In the genomic region with DNA sequence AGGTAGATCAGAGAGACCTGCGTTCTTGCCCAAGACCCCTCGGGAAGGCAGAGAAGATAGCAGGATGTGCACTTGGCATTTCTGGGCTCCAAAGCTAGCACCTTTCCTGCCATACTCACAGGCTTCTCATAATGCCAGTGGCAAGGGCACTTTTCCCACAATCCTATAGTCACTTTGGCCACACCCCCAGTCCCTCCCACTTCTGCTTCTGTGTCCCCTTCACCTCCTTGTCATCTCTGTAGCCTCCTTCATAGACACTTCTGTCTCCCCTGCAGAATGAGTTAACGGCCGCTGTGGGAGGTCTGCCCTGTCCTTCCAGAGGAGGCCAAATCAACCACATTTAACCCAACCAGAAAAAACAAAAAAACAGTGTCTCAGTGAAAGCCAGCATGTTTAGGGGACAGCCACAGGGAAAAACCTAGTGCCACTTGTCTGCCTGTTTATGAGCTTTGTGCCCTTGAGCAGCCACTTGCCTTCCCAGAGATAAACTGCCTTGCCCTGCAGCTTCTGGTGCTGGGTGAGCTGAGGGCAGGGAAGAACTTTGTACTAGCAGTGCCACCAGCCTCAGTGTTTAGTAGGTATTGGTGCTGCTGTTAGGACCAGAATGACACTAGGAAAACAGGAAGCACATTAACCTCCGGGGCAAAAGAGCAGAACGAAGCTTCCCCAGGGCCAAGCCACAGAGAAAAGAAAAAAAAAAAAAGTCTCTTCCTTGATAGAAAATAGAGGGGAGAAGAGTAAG, we compare ENCODE assay signal across 9 cellular contexts.
A peak's percentile ranks its signal among the peaks of the same experiment; 100 is the strongest.
DNase-seq lines count a peak whose midpoint lies in the region; ATAC-seq, FAIRE-seq and TF ChIP-seq lines count a peak whose summit lies in the region.
"Had no signal": no experiment of that assay in that cellular context is flagged by ENCODE, and none has a peak within 500 bp of the region (broad histone marks: within the 10 kb centered on the region; RNA-seq: fewer than 3 reads in every experiment).

No MANE protein-coding gene starts in this region.

- intact Hi-C loops in CD4-positive, alpha-beta T cell (cut with DNase I, micrococcal nuclease): no loop called here

- H3K9me3 Mint-ChIP-seq in CD4-positive, alpha-beta T cell: no peaks in the 10 kb centered on the region

- no peak for TF ChIP-seq POLR2A in GM12892 (IDR thresholded peaks at IDR 0.05; ENCODE audit: low read depth, low read length)

- H3K4me3 Mint-ChIP-seq in CD4-positive, alpha-beta T cell: peak overlapping the region; percentile 2
- H3K4me3 Mint-ChIP-seq: effector memory CD8-positive, alpha-beta T cell had no signal

- H3K27me3 ChIP-seq in CD4-positive, alpha-beta T cell (ENCODE audit: control insufficient read depth, insufficient read depth, low read length): no peaks in the 10 kb centered on the region

- H3K36me3 Mint-ChIP-seq in CD4-positive, alpha-beta T cell (ENCODE audit: low read depth): no peaks in the 10 kb centered on the region

- CTCF ChIA-PET in CD4-positive, alpha-beta T cell (lab: Charles Lee): no interaction called here

- H3K4me1 Mint-ChIP-seq in CD4-positive, alpha-beta T cell (ENCODE audit: low read depth): peaks cover 45% of the 10 kb centered on the region

- ATAC-seq in CD4-positive, alpha-beta T cell (ENCODE audit: poor library complexity): no peak
- no peak for ATAC-seq in HG03196 (IDR thresholded peaks at IDR 0.05; ENCODE audit: unreplicated experiment)
- no peak for ATAC-seq in GM19467 (IDR thresholded peaks at IDR 0.05; ENCODE audit: unreplicated experiment)
- ATAC-seq: effector memory CD8-positive, alpha-beta T cell had no signal

- no peaks in the 10 kb centered on the region for H3K9me3 ChIP-seq in CD4-positive, alpha-beta T cell (ENCODE audit: control insufficient read depth, low read length)

- peak; percentile 62 for FAIRE-seq in GM12892 (lab: Jason Lieb, UNC)

- TF ChIP-seq CTCF in CD4-positive, alpha-beta T cell (IDR thresholded peaks at IDR 0.05): no peak

- no peak overlapping the region for H3K27ac ChIP-seq in CD4-positive, alpha-beta T cell (ENCODE audit: low read depth, low read length)

- H3K27ac Mint-ChIP-seq in CD4-positive, alpha-beta T cell: peak overlapping the region; percentile 80

- POLR2A ChIA-PET in CD4-positive, alpha-beta T cell (lab: Charles Lee): no interaction called here

- no peaks in the 10 kb centered on the region for H3K27me3 Mint-ChIP-seq in CD4-positive, alpha-beta T cell
- H3K27me3 Mint-ChIP-seq: effector memory CD8-positive, alpha-beta T cell had no signal

- no peak for DNase-seq in CD4-positive, alpha-beta T cell
- DNase-seq in GM12892 (ENCODE audit: insufficient read length) (no peak), OCI-M1 (lab: John Stamatoyannopoulos, UW) (peak; percentile 1), left kidney (ENCODE audit: low read depth, low spot score) (peak; percentile 49), COR-L47 (lab: John Stamatoyannopoulos, UW) (no peak)
- DNase-seq: effector memory CD8-positive, alpha-beta T cell; H7 had no signal

Comparison
In these comparisons a context has a peak if more than half of its experiments do, and no peak if none do; other contexts are left out.
1. DNase-seq: peak in OCI-M1 (single experiment) and left kidney (single experiment); none in CD4-positive, alpha-beta T cell (0 of 10), GM12892 (single experiment) and COR-L47 (single experiment).